In genomic region chr11:94272738-94273313, GRCh38 we compare ENCODE assay signal across 17 cellular contexts. TPM values are rescaled to one million over a fixed set of nuclear protein-coding genes. Genes with fewer than 3 reads are reported as not detected.
A peak's percentile ranks its signal among the peaks of the same experiment; 100 is the strongest.
DNase-seq lines count a peak whose midpoint lies in the region; ATAC-seq lines count a peak whose summit lies in the region.
"Had no signal": no experiment of that assay in that cellular context is flagged by ENCODE, and none has a peak within 500 bp of the region (broad histone marks: within the 10 kb centered on the region; RNA-seq: fewer than 3 reads in every experiment).

No MANE protein-coding gene starts in this region.

- H4K20me1 ChIP-seq in GM23248 (ENCODE audit: insufficient read depth) = no peaks in the 10 kb centered on the region

- H3K4me3 ChIP-seq in H7 (ENCODE audit: insufficient read depth, low read depth, low read length) = no peak overlapping the region
- H3K4me3 ChIP-seq in GM23248 = no peak overlapping the region
- H3K4me3 ChIP-seq: SK-N-MC had no signal

- no peaks in the 10 kb centered on the region for H3F3A ChIP-seq in GM23248 (ENCODE audit: insufficient read depth)

- ATAC-seq in GM19023 (IDR thresholded peaks at IDR 0.05; ENCODE audit: unreplicated experiment) (peak; percentile 36), GM21825 (IDR thresholded peaks at IDR 0.05; ENCODE audit: unreplicated experiment) (peak; percentile 51), HG03378 (IDR thresholded peaks at IDR 0.05; ENCODE audit: unreplicated experiment) (peak; percentile 40)

- WGBS in GM23248 (ENCODE audit: low coverage in 1 of 2, low lambda C conversion rate in 2 of 2, missing lambda C conversion rate in 2 of 2), 2 experiments = 9 to 15% methylated on average over 6 of the region's 6 CpGs

- no peaks in the 10 kb centered on the region for H3K9me3 ChIP-seq in GM23248 (ENCODE audit: low read depth)

- no peaks in the 10 kb centered on the region for H3K9me2 ChIP-seq in GM23248 (ENCODE audit: insufficient read depth)

- no peaks in the 10 kb centered on the region for H3K36me3 ChIP-seq in H7 (replicated peaks; ENCODE audit: control insufficient read depth, insufficient read depth, low read length)
- H3K36me3 ChIP-seq in GM23248 (ENCODE audit: low read depth) = no peaks in the 10 kb centered on the region

- H3K27ac ChIP-seq in GM23248 = no peak overlapping the region
- H3K27ac ChIP-seq: KMS-11, SK-N-MC, VCaP had no signal

- no peak overlapping the region for H2AFZ ChIP-seq in GM23248

- no peak overlapping the region for H3K9ac ChIP-seq in GM23248
- H3K9ac ChIP-seq: KMS-11 had no signal

- DNase-seq in myocyte (ENCODE audit: low read depth) (peak; percentile 27), H7 (no peak), GM23248 (no peak), kidney tubule cell (ENCODE audit: low spot score) (no peak)
- no peak for DNase-seq in activated CD4-positive, alpha-beta T cell treated with anti-CD3 and anti-CD28 coated beads for 48 hours
- DNase-seq: activated CD8-positive, alpha-beta memory T cell treated with anti-CD3 and anti-CD28 coated beads, Interleukin-2, amount 50 U/mL, for 48 hours; CD4-positive, alpha-beta memory T cell; NCI-H2029; retina had no signal

- no peaks in the 10 kb centered on the region for H3K4me1 ChIP-seq in GM23248 (ENCODE audit: insufficient read depth)

- no peaks in the 10 kb centered on the region for H3K79me2 ChIP-seq in GM23248 (ENCODE audit: insufficient read depth)

- in situ Hi-C loops in GM23248 (cut with MboI) = no loop called here

- H3K27me3 ChIP-seq in H7 (ENCODE audit: control insufficient read depth, insufficient read depth, low read length) = no peaks in the 10 kb centered on the region
- H3K27me3 ChIP-seq in GM23248 (replicated peaks; ENCODE audit: insufficient read depth) = no peaks in the 10 kb centered on the region

- H3K4me2 ChIP-seq in GM23248 (ENCODE audit: unreplicated experiment) = no peak overlapping the region
- H3K4me2 ChIP-seq: KMS-11 had no signal

RNA-seq across cellular contexts. Expression of gene IZUMO1R, which starts 31.6 kb away (rescaled TPM):
- total RNA-seq in myocyte = not detected in 2 replicates
- not detected for polyA plus RNA-seq in myocyte (2012)
- not detected in 2 replicates for total RNA-seq in H7 (2014; rRNA removed; shearing (Covaris generic))
- total RNA-seq in GM23248 (2014; rRNA removed; shearing (Covaris generic)) = not detected in 2 replicates
- polyA plus RNA-seq in GM23248 (2016; fragmentation: Nextera tagmentation; extraction: Ambion mirVana) = not detected in 2 replicates
- total RNA-seq: CD4-positive, alpha-beta memory T cell; mucosa of gallbladder had no signal
- polyA plus RNA-seq: adipose tissue; CD4-positive, alpha-beta memory T cell had no signal
